In genomic region chr15:38308242-38308641, GRCh38 we compare ENCODE assay signal across 23 cellular contexts. TPM values are rescaled to one million over a fixed set of nuclear protein-coding genes. Genes with fewer than 3 reads are reported as not detected.
DNase-seq lines count a peak whose midpoint lies in the region; ATAC-seq and TF ChIP-seq lines count a peak whose summit lies in the region.
"Had no signal": no experiment of that assay in that cellular context is flagged by ENCODE, and none has a peak within 500 bp of the region (broad histone marks: within the 10 kb centered on the region; RNA-seq: fewer than 3 reads in every experiment).

No MANE protein-coding gene starts in this region.

- peak overlapping the region; percentile 57 for H3K4me3 Mint-ChIP-seq in central memory CD8-positive, alpha-beta T cell
- H3K4me3 Mint-ChIP-seq in stimulated activated effector memory CD8-positive, alpha-beta T cell treated with anti-CD3 and anti-CD28 coated beads, Interleukin-12 subunit alpha, Interleukin-12 subunit beta, amount 100 ng/mL, for 72 hours, result no peak overlapping the region
- H3K4me3 Mint-ChIP-seq: HFFc6, T-cell had no signal

- H2AFZ ChIP-seq in OCI-LY7 (ENCODE audit: low read length), result no peak overlapping the region

- no peaks in the 10 kb centered on the region for H4K20me1 ChIP-seq in OCI-LY7 (ENCODE audit: insufficient read depth, low read length)

- BruUV-seq in OCI-LY7 (replicated peaks; lab: Mats Ljungman, UMichigan), result no TSS peak

- no peaks in the 10 kb centered on the region for H3K27me3 Mint-ChIP-seq in central memory CD8-positive, alpha-beta T cell

- no peaks in the 10 kb centered on the region for H3K9me3 Mint-ChIP-seq in central memory CD8-positive, alpha-beta T cell
- H3K9me3 Mint-ChIP-seq in stimulated activated effector memory CD8-positive, alpha-beta T cell treated with anti-CD3 and anti-CD28 coated beads, Interleukin-12 subunit alpha, Interleukin-12 subunit beta, amount 100 ng/mL, for 72 hours, result no peaks in the 10 kb centered on the region
- H3K9me3 Mint-ChIP-seq: HFFc6, T-cell had no signal

- H3K4me2 ChIP-seq in OCI-LY7 (ENCODE audit: low read length), result peak overlapping the region; percentile 10
- H3K4me2 ChIP-seq: SK-N-SH had no signal

- peaks cover 1% of the 10 kb centered on the region for H3K36me3 Mint-ChIP-seq in central memory CD8-positive, alpha-beta T cell (ENCODE audit: insufficient read depth)
- no peaks in the 10 kb centered on the region for H3K36me3 Mint-ChIP-seq in stimulated activated effector memory CD8-positive, alpha-beta T cell treated with anti-CD3 and anti-CD28 coated beads, Interleukin-12 subunit alpha, Interleukin-12 subunit beta, amount 100 ng/mL, for 72 hours
- H3K36me3 Mint-ChIP-seq: T-cell had no signal

- peak overlapping the region; percentile 67 for H3K27ac Mint-ChIP-seq in central memory CD8-positive, alpha-beta T cell (ENCODE audit: low read depth)
- no peak overlapping the region for H3K27ac Mint-ChIP-seq in stimulated activated effector memory CD8-positive, alpha-beta T cell treated with anti-CD3 and anti-CD28 coated beads, Interleukin-12 subunit alpha, Interleukin-12 subunit beta, amount 100 ng/mL, for 72 hours

- intact Hi-C loops in OCI-LY7 (cut with micrococcal nuclease; ENCODE audit: unreplicated experiment), result no loop called here

- POLR2A ChIA-PET in OCI-LY7 (lab: Charles Lee), result interaction anchor here (0.7 to 1.7 kb wide), 3 partner anchors 10 to 467 kb away, joined by 3 read pairs; no protein-coding TSS in a partner anchor

- CTCF ChIA-PET in OCI-LY7 (lab: Charles Lee; ENCODE audit: unreplicated experiment), result no interaction called here

- no peak overlapping the region for H3K27ac ChIP-seq in OCI-LY7 (ENCODE audit: low read depth, low read length, poor library complexity, severe bottlenecking)
- H3K27ac ChIP-seq: HL-60 had no signal

- no peaks in the 10 kb centered on the region for H3K9me3 ChIP-seq in OCI-LY7 (ENCODE audit: low read length)
- H3K9me3 ChIP-seq: SK-N-SH had no signal

- H3K9me2 ChIP-seq in OCI-LY7 (ENCODE audit: insufficient read depth, low read length), result no peaks in the 10 kb centered on the region
- H3K9me2 ChIP-seq: SK-N-SH had no signal

- DNase-seq in OCI-LY7 (ENCODE audit: low spot score) (no peak), amygdala (lab: John Stamatoyannopoulos, UW) (no peak), HUDEP-2 (lab: John Stamatoyannopoulos, UW; ENCODE audit: unreplicated experiment in 76 of 76) (no peak)
- DNase-seq in central memory CD8-positive, alpha-beta T cell (ENCODE audit: low spot score in 2 of 2), result no peak
- no peak for DNase-seq in stimulated activated effector memory CD8-positive, alpha-beta T cell treated with anti-CD3 and anti-CD28 coated beads, Interleukin-12 subunit alpha, Interleukin-12 subunit beta, amount 100 ng/mL, for 72 hours (ENCODE audit: low spot score in 2 of 2)
- no peak for DNase-seq in stimulated activated CD4-positive, alpha-beta T cell treated with anti-CD3 and anti-CD28 coated beads, Interleukin-4, amount 100 ng/mL, for 24 hours
- DNase-seq: GDM1, H7, HFFc6, KG1, MV-4-11, NCI-H1105 treated with DMSO at 0.1 percent for 48 hours, NCI-H2081, NCI-H2171, NCI-H526, PC-3, Right ventricle myocardium superior, SK-N-SH, T-cell had no signal

- H3K79me2 ChIP-seq in OCI-LY7 (ENCODE audit: insufficient read depth, low read depth, low read length), result no peaks in the 10 kb centered on the region

- H3K36me3 ChIP-seq in OCI-LY7 (ENCODE audit: insufficient read depth, low read length), result no peaks in the 10 kb centered on the region

- peaks cover 38% of the 10 kb centered on the region for H3K4me1 Mint-ChIP-seq in central memory CD8-positive, alpha-beta T cell
- peaks cover 27% of the 10 kb centered on the region for H3K4me1 Mint-ChIP-seq in stimulated activated effector memory CD8-positive, alpha-beta T cell treated with anti-CD3 and anti-CD28 coated beads, Interleukin-12 subunit alpha, Interleukin-12 subunit beta, amount 100 ng/mL, for 72 hours

- no peak for TF ChIP-seq CTCF in OCI-LY7 (conservative IDR thresholded peaks at IDR 0.05; ENCODE audit: low read length)

- H3K4me3 ChIP-seq in OCI-LY7 (ENCODE audit: low read depth, low read length, poor library complexity, severe bottlenecking), result no peak overlapping the region
- H3K4me3 ChIP-seq: BLaER1 treated with 17β-estradiol and CSF1 and Interleukin-3, amounts not matched to agents 10 nM and 100 nM had no signal

- peaks cover 9% of the 10 kb centered on the region for H3K4me1 ChIP-seq in OCI-LY7 (ENCODE audit: insufficient read depth, low read length, poor library complexity, severe bottlenecking)

- ATAC-seq in GM18867 (IDR thresholded peaks at IDR 0.05; ENCODE audit: unreplicated experiment) (peak; percentile 46), HG03196 (IDR thresholded peaks at IDR 0.05; ENCODE audit: unreplicated experiment) (no peak)
- ATAC-seq in central memory CD8-positive, alpha-beta T cell (replicated peaks; ENCODE audit: extremely low read depth, poor library complexity, severe bottlenecking), result peak; percentile 76
- peak; percentile 37 for ATAC-seq in stimulated activated effector memory CD8-positive, alpha-beta T cell treated with anti-CD3 and anti-CD28 coated beads, Interleukin-12 subunit alpha, Interleukin-12 subunit beta, amount 100 ng/mL, for 72 hours
- ATAC-seq: PC-3, T-cell had no signal

RNA-seq across cellular contexts. Expression of gene SPRED1, which starts 55.6 kb away (rescaled TPM):
- 7.5 and 9.6 TPM in 2 replicates for total RNA-seq in OCI-LY7 (2014; rRNA removed; shearing (Covaris generic))
- 19.9 and 21.1 TPM in 2 replicates for total RNA-seq in OCI-LY7 (2022)
